In genomic region chr5:36969700-36970395, GRCh38 we compare ENCODE assay signal across 21 cellular contexts.
A peak's percentile ranks its signal among the peaks of the same experiment; 100 is the strongest.
DNase-seq lines count a peak whose midpoint lies in the region; ATAC-seq, FAIRE-seq and TF ChIP-seq lines count a peak whose summit lies in the region.
"Had no signal": no experiment of that assay in that cellular context is flagged by ENCODE, and none has a peak within 500 bp of the region (broad histone marks: within the 10 kb centered on the region; RNA-seq: fewer than 3 reads in every experiment).

No MANE protein-coding gene starts in this region.

- H2AK5ac ChIP-seq in neuronal stem cell (ENCODE audit: low read depth, low read length): no peak overlapping the region

- H2BK15ac ChIP-seq in neuronal stem cell (ENCODE audit: low read length): no peak overlapping the region

- no peak for DNase-seq in HepG2 (ENCODE audit: low spot score)
- DNase-seq in right lobe of liver: no peak
- no peak for DNase-seq in T-helper 17 cell
- no peak for DNase-seq in memory B cell (ENCODE audit: low spot score in 2 of 2)
- DNase-seq in neuronal stem cell (ENCODE audit: low spot score): no peak
- DNase-seq in AG08395 (ENCODE audit: low spot score): no peak
- DNase-seq: ACHN; C1 segment of cervical spinal cord; CD8-positive, alpha-beta memory T cell; DMS 273 treated with DMSO at 0.1 percent for 48 hours; DMS79; EL; GDM1; GM23248; H7; HCEC 1CT had no signal

- H3K9ac ChIP-seq in HepG2 (ENCODE audit: insufficient read depth, low read depth, low read length): no peak overlapping the region
- H3K9ac ChIP-seq in neuronal stem cell (ENCODE audit: low read depth, low read length, poor library complexity): no peak overlapping the region
- H3K9ac ChIP-seq: GM23248 had no signal

- H3K4me1 Mint-ChIP-seq in T-helper 17 cell: peaks cover 8% of the 10 kb centered on the region
- H3K4me1 Mint-ChIP-seq in memory B cell: no peaks in the 10 kb centered on the region

- ATAC-seq in HepG2: no peak
- no peak for ATAC-seq in right lobe of liver
- ATAC-seq in T-helper 17 cell: no peak
- ATAC-seq in memory B cell (ENCODE audit: low read depth): no peak
- ATAC-seq: GM12878 had no signal

- no peaks in the 10 kb centered on the region for H3K79me1 ChIP-seq in neuronal stem cell (ENCODE audit: low read depth, low read length)

- H3K9me3 Mint-ChIP-seq in memory B cell: no peaks in the 10 kb centered on the region
- H3K9me3 Mint-ChIP-seq: CD8-positive, alpha-beta memory T cell had no signal

- H3K18ac ChIP-seq in neuronal stem cell (ENCODE audit: low read length): no peak overlapping the region

- no peak overlapping the region for H3K4ac ChIP-seq in neuronal stem cell (ENCODE audit: low read length)

- H3K27me3 ChIP-seq in HepG2 (ENCODE audit: control insufficient read depth in 1 of 2, insufficient read depth in 2 of 2, low read length in 2 of 2) (no peaks in the 10 kb centered on the region), right lobe of liver (no peaks in the 10 kb centered on the region), neuronal stem cell (ENCODE audit: control insufficient read depth in 3 of 3, insufficient read depth in 3 of 3, low read depth in 1 of 3, low read length in 3 of 3) (no peaks in the 10 kb centered on the region)

- H3K4me1 ChIP-seq in HepG2 (ENCODE audit: insufficient read depth, low read length): no peaks in the 10 kb centered on the region
- H3K4me1 ChIP-seq in right lobe of liver: no peaks in the 10 kb centered on the region
- no peaks in the 10 kb centered on the region for H3K4me1 ChIP-seq in neuronal stem cell (ENCODE audit: control insufficient read depth in 2 of 2, insufficient read depth in 1 of 2, low read depth in 1 of 2, low read length in 2 of 2)

- peaks cover 9% of the 10 kb centered on the region for H3K36me3 Mint-ChIP-seq in T-helper 17 cell (ENCODE audit: low read depth)
- H3K36me3 Mint-ChIP-seq in memory B cell: peaks cover 25% of the 10 kb centered on the region

- no peak overlapping the region for H2BK120ac ChIP-seq in neuronal stem cell (ENCODE audit: low read depth, low read length)

- TF ChIP-seq CTCF in HepG2 (CRISPR knock-in tag; IDR thresholded peaks at IDR 0.05) (no peak), right lobe of liver (IDR thresholded peaks at IDR 0.05) (no peak)

- H3K36me3 ChIP-seq in HepG2 (replicated peaks in 1 of 2; ENCODE audit: control insufficient read depth in 1 of 2, insufficient read depth in 2 of 2, low read length in 2 of 2): peaks cover 3 to 43% of the 10 kb centered on the region in 2 experiments; a peak in 4 of 5 replicates
- peaks cover 0 to 24% (median 7%) of the 10 kb centered on the region in 4 donors for H3K36me3 ChIP-seq in right lobe of liver
- peaks cover 1 to 95% of the 10 kb centered on the region in 2 donors for H3K36me3 ChIP-seq in neuronal stem cell (replicated peaks in 1 of 2; ENCODE audit: control insufficient read depth in 2 of 2, insufficient read depth in 2 of 2, low read length in 2 of 2)

- no peak for TF ChIP-seq EP300 in HepG2 (IDR thresholded peaks at IDR 0.05; ENCODE audit: low read depth in 2 of 2, low read length in 2 of 2)
- TF ChIP-seq EP300 in HepG2 (CRISPR knock-in tag; IDR thresholded peaks at IDR 0.05; ENCODE audit: borderline replicate concordance): no peak

- H3K4me2 ChIP-seq in HepG2 (ENCODE audit: low read depth, low read length) (no peak overlapping the region), neuronal stem cell (ENCODE audit: insufficient read depth, low read length, poor library complexity, severe bottlenecking) (no peak overlapping the region)

- no peak overlapping the region for H4K8ac ChIP-seq in neuronal stem cell (ENCODE audit: low read depth, low read length)

- WGBS in HepG2 (ENCODE audit: low lambda C conversion rate): 98% methylated on average over 2 of the region's 2 CpGs
- 85% methylated on average over 2 of the region's 2 CpGs for WGBS in right lobe of liver (ENCODE audit: insufficient coverage, low coverage, low lambda C conversion rate, missing lambda C conversion rate)
- WGBS in neuronal stem cell (ENCODE audit: extremely low coverage in 2 of 2, insufficient read length in 2 of 2, insufficient replicate concordance in 1 of 2), 2 donors: no CpG with 5 or more reads among the region's 2 CpGs

- H3K27me3 Mint-ChIP-seq in T-helper 17 cell (no peaks in the 10 kb centered on the region), memory B cell (no peaks in the 10 kb centered on the region)
- H3K27me3 Mint-ChIP-seq: CD8-positive, alpha-beta memory T cell had no signal

- TSS peak; percentile 3 for BruUV-seq in HepG2 (replicated peaks; lab: Mats Ljungman, UMichigan)

- no peak overlapping the region for H2BK12ac ChIP-seq in neuronal stem cell (ENCODE audit: low read length)

- no peak overlapping the region for H3K4me3 ChIP-seq in HepG2 (replicated peaks in 1 of 3; ENCODE audit: insufficient read depth in 1 of 3, low read depth in 2 of 3, low read length in 3 of 3)
- H3K4me3 ChIP-seq in right lobe of liver: no peak overlapping the region
- H3K4me3 ChIP-seq in neuronal stem cell (ENCODE audit: low read length in 2 of 2): no peak overlapping the region
- H3K4me3 ChIP-seq: GM12878, GM23248 had no signal

- H2BK5ac ChIP-seq in neuronal stem cell (ENCODE audit: low read length): no peak overlapping the region

- no peaks in the 10 kb centered on the region for H3K79me2 ChIP-seq in HepG2 (ENCODE audit: insufficient read depth, low read length)

- CTCF ChIA-PET in HepG2 (lab: Yijun Ruan, JAX; ENCODE audit: low intra/inter-chr PET ratio, low total read pairs): no interaction called here

- H3K27ac Mint-ChIP-seq in T-helper 17 cell (peak overlapping the region; percentile 60), memory B cell (peak overlapping the region; percentile 65)

- TF ChIP-seq RAD21 in HepG2 (CRISPR knock-in tag; IDR thresholded peaks at IDR 0.05): no peak

- no peaks in the 10 kb centered on the region for H4K20me1 ChIP-seq in HepG2 (ENCODE audit: insufficient read depth, low read length)

- TF ChIP-seq POLR2A in HepG2 (IDR thresholded peaks at IDR 0.05; ENCODE audit: insufficient read depth in 1 of 2, low read depth in 2 of 2, low read length in 2 of 2) (no peak), right lobe of liver (IDR thresholded peaks at IDR 0.05) (no peak)

- FAIRE-seq in HepG2 (lab: Jason Lieb, UNC): no peak
- FAIRE-seq: D721Med, GM12878, GM19239, H1 had no signal

- no peak overlapping the region for H3K23ac ChIP-seq in neuronal stem cell (ENCODE audit: low read depth, low read length, poor library complexity)

- intact Hi-C loops in HepG2 (cut with micrococcal nuclease; ENCODE audit: unreplicated experiment): no loop called here
- intact Hi-C loops in right lobe of liver (cut with DNase I): no loop called here

- POLR2A ChIA-PET in HepG2 (lab: Yijun Ruan, JAX): no interaction called here

- no peaks in the 10 kb centered on the region for H3K9me3 ChIP-seq in HepG2 (ENCODE audit: low read length)
- H3K9me3 ChIP-seq in right lobe of liver: no peaks in the 10 kb centered on the region
- H3K9me3 ChIP-seq in T-helper 17 cell (ENCODE audit: control insufficient read depth, low read length, poor library complexity, severe bottlenecking): no peaks in the 10 kb centered on the region
- H3K9me3 ChIP-seq in neuronal stem cell (replicated peaks in 1 of 2; ENCODE audit: control insufficient read depth in 2 of 2, insufficient read depth in 1 of 2, low read depth in 1 of 2, low read length in 2 of 2): peaks cover 0 to 2% of the 10 kb centered on the region in 2 donors

- no peak overlapping the region for H2AFZ ChIP-seq in HepG2 (ENCODE audit: low read length)
- no peak overlapping the region for H2AFZ ChIP-seq in neuronal stem cell (ENCODE audit: low read length)
- H2AFZ ChIP-seq: GM23248 had no signal

- H3K14ac ChIP-seq in neuronal stem cell (ENCODE audit: low read length): no peak overlapping the region

- H3K4me3 Mint-ChIP-seq in T-helper 17 cell (no peak overlapping the region), memory B cell (no peak overlapping the region)
- H3K4me3 Mint-ChIP-seq: CD8-positive, alpha-beta memory T cell had no signal

- no peak overlapping the region for H3K27ac ChIP-seq in HepG2 (ENCODE audit: extremely low read length, insufficient read depth, low read length)
- H3K27ac ChIP-seq in right lobe of liver: no peak overlapping the region
- H3K27ac ChIP-seq in neuronal stem cell (replicated peaks; ENCODE audit: low read length): no peak overlapping the region
- H3K27ac ChIP-seq: 22Rv1, GM23248 had no signal

- in situ Hi-C loops in HepG2 (cut with HindIII; ENCODE audit: extremely low pct_ligation_motif_present, low pct_unique_long_range_greater_than_20kb): no loop called here

- H4K91ac ChIP-seq in neuronal stem cell (ENCODE audit: low read depth, low read length, poor library complexity): no peak overlapping the region

TF ChIP-seq in HepG2, 621 proteins besides CTCF, POLR2A, EP300 and RAD21 (continues in another document):
- TF ChIP-seq ZNF546 (CRISPR knock-in tag; conservative IDR thresholded peaks at IDR 0.05) (no peak), GPN1 (CRISPR knock-in tag; IDR thresholded peaks at IDR 0.05; ENCODE audit: borderline replicate concordance) (no peak), ZNF580 (CRISPR knock-in tag; IDR thresholded peaks at IDR 0.05; ENCODE audit: borderline replicate concordance, low read depth) (no peak), ZNF224 (CRISPR knock-in tag; IDR thresholded peaks at IDR 0.05) (no peak), ZBTB2 (CRISPR knock-in tag; IDR thresholded peaks at IDR 0.05; ENCODE audit: low read depth) (no peak), ZC3H13 (CRISPR knock-in tag; IDR thresholded peaks at IDR 0.05) (no peak), ZC3H4 (CRISPR knock-in tag; IDR thresholded peaks at IDR 0.05; ENCODE audit: borderline replicate concordance) (no peak), ZSCAN12 (CRISPR knock-in tag; IDR thresholded peaks at IDR 0.05) (no peak), XRCC5 (optimal IDR thresholded peaks at IDR 0.05; ENCODE audit: low read length) (no peak)
